ENCODE assay signal across 28 cellular contexts in genomic region chr13:49772828-49773227, GRCh38.
"Had no signal": no experiment of that assay in that cellular context is flagged by ENCODE, and none has a peak within 500 bp of the region (broad histone marks: within the 10 kb centered on the region; RNA-seq: fewer than 3 reads in every experiment).

No MANE protein-coding gene starts in this region.

- ATAC-seq: natural killer cell; psoas muscle; right cardiac atrium; sciatic nerve; stimulated activated memory B cell treated with anti-CD40 and anti-IgM and Interleukin-4, amounts not matched to agents 10 μg/mL and 1 μg/mL and 100 μg/mL, for 72 hours; stimulated activated naive CD8-positive, alpha-beta T cell treated with anti-CD3 and anti-CD28 coated beads, Interleukin-15, amount 100 ng/mL, for 72 hours; stimulated activated naive CD8-positive, alpha-beta T cell treated with anti-CD3 and anti-CD28 coated beads, Interleukin-15, Interleukin-2, amounts not matched to agents 100 U/mL and 50 U/mL, for 24 hours; upper lobe of right lung had no signal

- H2AFZ ChIP-seq: neural progenitor cell, parathyroid adenoma had no signal

- H3K27ac ChIP-seq: neural progenitor cell, ovary, parathyroid adenoma, psoas muscle, skin epidermis, spleen, suprapubic skin, testis, tibial artery, transverse colon, upper lobe of right lung, uterus had no signal

- H3K4me2 ChIP-seq: neural progenitor cell, smooth muscle cell had no signal

- H3K4me3 ChIP-seq: neural progenitor cell, ovary, psoas muscle, skin epidermis, smooth muscle cell, spleen, suprapubic skin, testis, tibial artery, transverse colon, upper lobe of right lung, uterus had no signal

- H3K27me3 ChIP-seq: neural progenitor cell, ovary, spleen, suprapubic skin, testis, tibial artery, transverse colon, upper lobe of right lung, uterus had no signal

- H3K4me1 ChIP-seq: neural progenitor cell, parathyroid adenoma, suprapubic skin, testis had no signal

- DNase-seq: natural killer cell; occipital lobe; ovary; posterior cingulate gyrus; psoas muscle; right cardiac atrium; spleen; stimulated activated CD4-positive, alpha-beta T cell treated with anti-CD3 and anti-CD28 coated beads, Interleukin-12 subunit alpha, Interleukin-12 subunit beta, amount 100 ng/mL, for 4 hours; stimulated activated CD4-positive, alpha-beta T cell treated with anti-CD3 and anti-CD28 coated beads, Interleukin-1b, Interleukin-23, amount 100 ng/mL, for 48 hours; stimulated activated CD4-positive, alpha-beta T cell treated with anti-CD3 and anti-CD28 coated beads, Interleukin-4, amount 100 ng/mL, for 1 hour; stimulated activated CD4-positive, alpha-beta T cell treated with anti-CD3 and anti-CD28 coated beads, Interleukin-4, amount 100 ng/mL, for 4 hours; stimulated activated CD8-positive, alpha-beta memory T cell treated with anti-CD3 and anti-CD28 coated beads, Interleukin-4, amount 100 ng/mL, for 48 hours; stimulated activated naive CD4-positive, alpha-beta T cell; stimulated activated naive CD8-positive, alpha-beta T cell treated with anti-CD3 and anti-CD28 coated beads, Interleukin-15, amount 100 ng/mL, for 72 hours; stimulated activated naive CD8-positive, alpha-beta T cell treated with anti-CD3 and anti-CD28 coated beads, Interleukin-15, Interleukin-2, amounts not matched to agents 100 U/mL and 50 U/mL, for 24 hours; substantia nigra; testis; tibial artery; transverse colon; upper lobe of right lung; uterus had no signal

- H3K9ac ChIP-seq: neural progenitor cell, parathyroid adenoma had no signal

- H3K9me3 ChIP-seq: ovary, psoas muscle, spleen, suprapubic skin, testis, tibial artery, transverse colon, upper lobe of right lung, uterus had no signal

- H3K36me3 ChIP-seq: neural progenitor cell, ovary, spleen, suprapubic skin, tibial artery, transverse colon, upper lobe of right lung, uterus had no signal
